In genomic region chr4:155802573-155802972, GRCh38 we compare ENCODE assay signal across 14 cellular contexts.
"Had no signal": no experiment of that assay in that cellular context is flagged by ENCODE, and none has a peak within 500 bp of the region (broad histone marks: within the 10 kb centered on the region; RNA-seq: fewer than 3 reads in every experiment).

No MANE protein-coding gene starts in this region.

- H3K36me3 ChIP-seq: prostate gland, thyroid gland had no signal

- H3K27me3 ChIP-seq: body of pancreas, thyroid gland, vagina had no signal

- H3K4me1 ChIP-seq: body of pancreas, prostate gland, vagina had no signal

- DNase-seq: activated CD4-positive, alpha-beta T cell treated with anti-CD3 and anti-CD28 coated beads for 48 hours; activated naive CD4-positive, alpha-beta T cell treated with anti-CD3 and anti-CD28 coated beads for 36 hours; body of pancreas; effector memory CD8-positive, alpha-beta T cell; immature natural killer cell; stimulated activated CD4-positive, alpha-beta T cell treated with anti-CD3 and anti-CD28 coated beads, Interleukin-4, amount 100 ng/mL, for 1 hour; stimulated activated CD8-positive, alpha-beta memory T cell treated with anti-CD3 and anti-CD28 coated beads, Interleukin-4, amount 100 ng/mL, for 48 hours; T-cell; thyroid gland had no signal

- H3K27ac ChIP-seq: body of pancreas, epithelial cell of prostate, prostate gland, thyroid gland, vagina had no signal

- ATAC-seq: body of pancreas; effector memory CD8-positive, alpha-beta T cell; sciatic nerve; T-cell had no signal

- H3K4me3 ChIP-seq: body of pancreas, lung, prostate gland, thyroid gland, vagina had no signal

- H3K9me3 ChIP-seq: body of pancreas, prostate gland, thyroid gland, vagina had no signal
